In genomic region chr5:139294372-139295165, GRCh38 we compare ENCODE assay signal across 8 cellular contexts. TPM values are rescaled to one million over a fixed set of nuclear protein-coding genes. Genes with fewer than 3 reads are reported as not detected.
A peak's percentile ranks its signal among the peaks of the same experiment; 100 is the strongest.
DNase-seq lines count a peak whose midpoint lies in the region; ATAC-seq and TF ChIP-seq lines count a peak whose summit lies in the region.

No MANE protein-coding gene starts in this region.

- peak overlapping the region; percentile 100 for H3K9ac ChIP-seq in DND-41 (ENCODE audit: low read depth, low read length)
- H3K9ac ChIP-seq in IMR-90 (ENCODE audit: low read depth, low read length): peak overlapping the region; percentile 97

- peak overlapping the region; percentile 98 for H3K14ac ChIP-seq in IMR-90 (replicated peaks; ENCODE audit: low read depth, low read length)

- H2AK5ac ChIP-seq in IMR-90 (ENCODE audit: low read depth, low read length): peak overlapping the region; percentile 88

- 0% methylated on average over 14 of the region's 48 CpGs; no CpG with 5 or more reads in 1 of the 2 experiments for WGBS in IMR-90 (ENCODE audit: extremely low coverage in 2 of 2, insufficient read length in 1 of 2), 2 experiments
- WGBS in ovary, 3 donors: 0% methylated on average over 48 of the region's 48 CpGs

- H4K91ac ChIP-seq in IMR-90 (ENCODE audit: insufficient read depth, low read depth, low read length): peak overlapping the region; percentile 87

- H3K27me3 ChIP-seq in DND-41 (ENCODE audit: insufficient read depth, low read length, poor library complexity) (no peaks in the 10 kb centered on the region), IMR-90 (ENCODE audit: control insufficient read depth, insufficient read depth, low read length) (no peaks in the 10 kb centered on the region), ovary (no peaks in the 10 kb centered on the region)

- H4K20me1 ChIP-seq in DND-41 (ENCODE audit: insufficient read depth, low read length): peaks cover 53% of the 10 kb centered on the region
- H4K20me1 ChIP-seq in IMR-90 (ENCODE audit: insufficient read depth, low read length): peaks cover 60% of the 10 kb centered on the region

- no peak overlapping the region for H2BK15ac ChIP-seq in IMR-90 (ENCODE audit: low read depth, low read length)

- H3K79me2 ChIP-seq in DND-41 (ENCODE audit: insufficient read depth, low read length): peaks cover 73% of the 10 kb centered on the region

- H3K56ac ChIP-seq in IMR-90 (ENCODE audit: extremely low read depth, insufficient read depth, low read length): peak overlapping the region; percentile 99

- peak overlapping the region; percentile 73 for H3K18ac ChIP-seq in IMR-90 (ENCODE audit: low read depth, low read length)

- H3K4ac ChIP-seq in IMR-90 (ENCODE audit: low read depth, low read length): peak overlapping the region; percentile 88

- peaks cover 53% of the 10 kb centered on the region for H3K4me1 ChIP-seq in DND-41 (ENCODE audit: insufficient read depth, low read length)
- peaks cover 5% of the 10 kb centered on the region for H3K4me1 ChIP-seq in IMR-90 (ENCODE audit: control insufficient read depth, insufficient read depth, low read length)
- H3K4me1 ChIP-seq in ovary (ENCODE audit: insufficient read depth): peaks cover 15% of the 10 kb centered on the region

- POLR2A ChIA-PET in IMR-90 (lab: Charles Lee; ENCODE audit: unreplicated experiment): interaction anchor here (0.6 kb wide), 4 partner anchors 21 to 419 kb away, joined by 3 to 4 read pairs (median 3); partner anchors contain the start of gene LRRTM2

- BruUV-seq in IMR-90 (replicated peaks; lab: Mats Ljungman, UMichigan): no TSS peak

- H3K4me3 ChIP-seq in DND-41 (ENCODE audit: low read depth in 1 of 2, low read length in 2 of 2) (peak overlapping the region; percentile 81 to 93), IMR-90 (ENCODE audit: insufficient read depth, low read depth, low read length) (peak overlapping the region; percentile 80), ovary (peak overlapping the region; percentile 95)

- intact Hi-C loops in IMR-90 (cut with micrococcal nuclease): no loop called here
- intact Hi-C loops in Right ventricle myocardium inferior (cut with DNase I): loop anchor here (2.0 to 5.0 kb wide), 2 partner anchors 46 to 93 kb away; partner anchors contain the start of genes MZB1 and PAIP2
- intact Hi-C loops in ovary (cut with DNase I): loop anchor here in 2 of 4 donors (5.0 kb wide), 1 partner anchor 48 kb away; the partner anchor contains the start of gene PAIP2 (in 2 of the 2)

- peak; percentile 56 for DNase-seq in DND-41
- DNase-seq in IMR-90: peak; percentile 82
- peak; percentile 84 for DNase-seq in SHP77 treated with DMSO at 0.1 percent for 48 hours (lab: John Stamatoyannopoulos, UW)
- DNase-seq in activated naive CD8-positive, alpha-beta T cell treated with anti-CD3 and anti-CD28 coated beads, Interleukin-2, amount 50 U/mL, for 16 hours (ENCODE audit: low read depth, low spot score): peak; percentile 11
- DNase-seq in Right ventricle myocardium inferior (ENCODE audit: missing footprints): peak; percentile 88
- peak; percentile 78 to 87 (median 83) for DNase-seq in ovary
- peak; percentile 85 for DNase-seq in ureter (ENCODE audit: low spot score)

- CTCF ChIA-PET in IMR-90 (lab: Yijun Ruan, JAX): no interaction called here

- H3K4me2 ChIP-seq in DND-41 (ENCODE audit: insufficient read depth, low read length) (peak overlapping the region; percentile 66), IMR-90 (ENCODE audit: low read depth, low read length) (peak overlapping the region; percentile 82)

- H3K23ac ChIP-seq in IMR-90 (ENCODE audit: low read depth, low read length): peak overlapping the region; percentile 98

- H2BK5ac ChIP-seq in IMR-90 (ENCODE audit: low read depth, low read length, poor library complexity, severe bottlenecking): peak overlapping the region; percentile 93

- H3K36me3 ChIP-seq in DND-41 (ENCODE audit: insufficient read depth, low read length) (peaks cover 23% of the 10 kb centered on the region), IMR-90 (ENCODE audit: control insufficient read depth, insufficient read depth, low read length) (no peaks in the 10 kb centered on the region), ovary (no peaks in the 10 kb centered on the region)

- no peaks in the 10 kb centered on the region for H3K9me3 ChIP-seq in DND-41 (ENCODE audit: insufficient read depth, low read length, severe bottlenecking)
- no peaks in the 10 kb centered on the region for H3K9me3 ChIP-seq in IMR-90 (ENCODE audit: control insufficient read depth, insufficient read depth, low read length)
- H3K9me3 ChIP-seq in ovary: no peaks in the 10 kb centered on the region

- ATAC-seq in DND-41 (ENCODE audit: insufficient read depth, low read depth): peak; percentile 3; the same call in 1 of the 3 replicates
- peak; percentile 31 for ATAC-seq in GM21447 (IDR thresholded peaks at IDR 0.05; ENCODE audit: unreplicated experiment)
- peak; percentile 66 for ATAC-seq in IMR-90 (ENCODE audit: low read depth)
- peak; percentile 64 for ATAC-seq in Right ventricle myocardium inferior

- H4K8ac ChIP-seq in IMR-90 (ENCODE audit: low read depth in 2 of 2, low read length in 2 of 2): peak overlapping the region; percentile 77 to 92

- TF ChIP-seq RAD21 in IMR-90 (IDR thresholded peaks at IDR 0.05; ENCODE audit: low read length): no peak; the same call in 1 of the 2 replicates

- H2AFZ ChIP-seq in DND-41 (ENCODE audit: low read depth, low read length) (peak overlapping the region; percentile 71), IMR-90 (replicated peaks; ENCODE audit: low read length, poor library complexity) (peak overlapping the region; percentile 94)

- H3K27ac ChIP-seq in DND-41 (ENCODE audit: low read length) (peak overlapping the region; percentile 99), IMR-90 (ENCODE audit: insufficient read depth, low read length) (peak overlapping the region; percentile 95), ovary (peak overlapping the region; percentile 95 to 100)

- in situ Hi-C loops in IMR-90 (cut with MboI; ENCODE audit: low sequenced_read_pairs): no loop called here

- peaks cover 0 to 23% of the 10 kb centered on the region in 2 experiments; a peak in 2 of 4 replicates for H3K79me1 ChIP-seq in IMR-90 (ENCODE audit: low read depth in 1 of 2, low read length in 2 of 2)

- TF ChIP-seq EP300 in ovary (IDR thresholded peaks at IDR 0.05): no peak

- peak overlapping the region; percentile 71 for H4K5ac ChIP-seq in IMR-90 (ENCODE audit: low read depth, low read length)

- peak overlapping the region; percentile 69; the same call in 1 of the 2 replicates for H2BK120ac ChIP-seq in IMR-90 (ENCODE audit: low read depth, low read length)

- H2BK20ac ChIP-seq in IMR-90 (ENCODE audit: low read depth, low read length): no peak overlapping the region

- peaks cover 11% of the 10 kb centered on the region for H3K9me1 ChIP-seq in IMR-90 (ENCODE audit: insufficient read depth, low read length)

- peak overlapping the region; percentile 97 for H2AK9ac ChIP-seq in IMR-90 (replicated peaks; ENCODE audit: low read depth, low read length, poor library complexity)

- TF ChIP-seq CTCF in DND-41 (IDR thresholded peaks at IDR 0.05; ENCODE audit: borderline replicate concordance, extremely low read depth, low read length, poor library complexity, severe bottlenecking) (peak; percentile 24), IMR-90 (conservative IDR thresholded peaks at IDR 0.05; ENCODE audit: low read depth, low read length) (peak; percentile 43), ovary (IDR thresholded peaks at IDR 0.05) (no peak)

- TF ChIP-seq POLR2A in IMR-90 (IDR thresholded peaks at IDR 0.05; ENCODE audit: low read depth, low read length): no peak; the same call in 1 of the 2 replicates
- no peak for TF ChIP-seq POLR2A in ovary (IDR thresholded peaks at IDR 0.05)

- dilution Hi-C loops in IMR-90 (cut with HindIII; ENCODE audit: low sequenced_read_pairs, unreplicated experiment): no loop called here

TF ChIP-seq in IMR-90, 13 proteins besides CTCF, POLR2A, EP300 and RAD21:
- TF ChIP-seq RCOR1 (IDR thresholded peaks at IDR 0.05; ENCODE audit: insufficient replicate concordance, low read length) (no peak), MAZ (IDR thresholded peaks at IDR 0.05; ENCODE audit: borderline replicate concordance, low read depth, low read length) (peak; percentile 63; the same call in 1 of the 2 replicates), SMC3 (IDR thresholded peaks at IDR 0.05; ENCODE audit: low read depth, low read length) (0 out of 2 replicates have a peak, but pooled peaks have one; percentile 7)

RNA-seq across cellular contexts. Expression of gene MATR3, which starts 1.0 kb away (rescaled TPM):
- total RNA-seq in IMR-90 (2012; rRNA removed) (207 and 367 TPM in 2 replicates), Right ventricle myocardium inferior (120 TPM), ovary (100 to 1,000 TPM; 184 to 297 (median 227) TPM), ureter (259 TPM)
- polyA plus RNA-seq in IMR-90 (2012; rRNA removed) (60.0 and 81.4 TPM in 2 replicates), ovary (100 to 1,000 TPM; 174 to 222 TPM)
- polyA plus RNA-seq in IMR-90 (2012; cell fraction: cytosol; rRNA removed): 16.0 and 25.6 TPM in 2 replicates
- 18.4 and 79.4 TPM in 2 replicates for polyA plus RNA-seq in IMR-90 (2012; cell fraction: nucleus; rRNA removed; ENCODE audit: low replicate concordance)

RNA-seq across cellular contexts. Expression of gene PAIP2, which starts 47.1 kb away (rescaled TPM):
- total RNA-seq in IMR-90 (2012; rRNA removed): 41.9 and 95.0 TPM in 2 replicates
- polyA plus RNA-seq in IMR-90 (2012; rRNA removed): 48.8 and 59.5 TPM in 2 replicates
- 11.6 and 15.5 TPM in 2 replicates for polyA plus RNA-seq in IMR-90 (2012; cell fraction: cytosol; rRNA removed)
- 5.3 and 32.3 TPM in 2 replicates for polyA plus RNA-seq in IMR-90 (2012; cell fraction: nucleus; rRNA removed; ENCODE audit: low replicate concordance)
- 144 TPM for total RNA-seq in Right ventricle myocardium inferior
- 100 to 1,000 TPM in 4 of 7 donors, 10 to 100 TPM in 3; 68.4 to 113 (median 100) TPM for total RNA-seq in ovary
- 100 to 1,000 TPM; 111 to 142 TPM for polyA plus RNA-seq in ovary
- 75.6 TPM for total RNA-seq in ureter

Comparison
In these comparisons a context has a peak if more than half of its experiments do, and no peak if none do; other contexts are left out.
1. Peak in every context shown above with its lines: DNase-seq, ATAC-seq, H3K4me3 ChIP-seq and H3K27ac ChIP-seq.
2. ATAC-seq: peak in every context shown above with its lines; median percentile 66 in IMR-90; 64 in Right ventricle myocardium inferior; 31 in GM21447; 3 in DND-41.
3. DNase-seq: peak in every context shown above with its lines; median percentile 88 in Right ventricle myocardium inferior; 85 in ureter; 84 in SHP77 treated with DMSO at 0.1 percent for 48 hours; 83 in ovary; 82 in IMR-90; 56 in DND-41; 11 in activated naive CD8-positive, alpha-beta T cell treated with anti-CD3 and anti-CD28 coated beads, Interleukin-2, amount 50 U/mL, for 16 hours.
4. CTCF ChIP-seq: peak in DND-41 (single experiment) and IMR-90 (single experiment); none in ovary (0 of 3).